In genomic region chr12:124295431-124296058, GRCh38 we compare ENCODE assay signal across 11 cellular contexts. TPM values are rescaled to one million over a fixed set of nuclear protein-coding genes. Genes with fewer than 3 reads are reported as not detected.
DNase-seq lines count a peak whose midpoint lies in the region; ATAC-seq and TF ChIP-seq lines count a peak whose summit lies in the region.
"Had no signal": no experiment of that assay in that cellular context is flagged by ENCODE, and none has a peak within 500 bp of the region (broad histone marks: within the 10 kb centered on the region; RNA-seq: fewer than 3 reads in every experiment).

No MANE protein-coding gene starts in this region.

- H3K27me3 ChIP-seq in brain microvascular endothelial cell (replicated peaks) = peaks cover 38% of the 10 kb centered on the region
- H3K27me3 ChIP-seq in left lung = peaks cover 18 to 55% of the 10 kb centered on the region in 2 donors
- peaks cover 0 to 70% (median 38%) of the 10 kb centered on the region in 7 donors for H3K27me3 ChIP-seq in spleen (replicated peaks in 1 of 7)

- in situ Hi-C loops in brain microvascular endothelial cell (cut with HindIII; ENCODE audit: low pct_ligation_motif_present, low sequenced_read_pairs) = no loop called here

- H3K4me3 ChIP-seq in brain microvascular endothelial cell (ENCODE audit: low read depth, low read length) (peak overlapping the region; percentile 48), left lung (peak overlapping the region; percentile 19 to 21), spleen (peak overlapping the region in 1 of 8 donors; percentile 44)

- no peak for TF ChIP-seq POLR2A in spleen (IDR thresholded peaks at IDR 0.05)

- TF ChIP-seq CTCF in brain microvascular endothelial cell (IDR thresholded peaks at IDR 0.05; ENCODE audit: low read depth, low read length, missing control alignments) (no peak), left lung (IDR thresholded peaks at IDR 0.05) (no peak), spleen (IDR thresholded peaks at IDR 0.05 in 8 of 11, conservative IDR thresholded peaks at IDR 0.05 in 3 of 11) (no peak)

- 3 to 6% (median 6%) methylated on average over 12 to 42 of the region's 42 CpGs for WGBS in spleen, 5 donors

- H3K4me1 ChIP-seq in left lung = peaks cover 3 to 12% of the 10 kb centered on the region in 2 donors
- peaks cover 0 to 21% (median 13%) of the 10 kb centered on the region in 6 donors for H3K4me1 ChIP-seq in spleen

- intact Hi-C loops in left lung (cut with DNase I) = no loop called here
- intact Hi-C loops in spleen (cut with DNase I; ENCODE audit: low total_unique reads) = loop anchor here (10.0 kb wide), 1 partner anchor 231 kb away; no protein-coding TSS in a partner anchor

- H3K9me3 ChIP-seq in left lung (no peaks in the 10 kb centered on the region), spleen (no peaks in the 10 kb centered on the region)

- ATAC-seq in left lung = no peak

- DNase-seq in NCI-H1417 (lab: John Stamatoyannopoulos, UW) = peak in 2 of 3 experiments; percentile 31 to 47
- no peak for DNase-seq in NCI-H1417 treated with DMSO at 0.1 percent for 48 hours (lab: John Stamatoyannopoulos, UW)
- DNase-seq in brain microvascular endothelial cell = no peak
- peak; percentile 30 to 67 for DNase-seq in left lung
- peak; percentile 55 for DNase-seq in spleen
- no peak for DNase-seq in GM19238 (ENCODE audit: insufficient read length, low spot score)
- DNase-seq in T-helper 2 cell = no peak
- no peak for DNase-seq in retina
- DNase-seq: hippocampal formation, NCI-H446 treated with DMSO at 0.1 percent for 48 hours had no signal

- H3K36me3 ChIP-seq in brain microvascular endothelial cell (replicated peaks) = no peaks in the 10 kb centered on the region
- no peaks in the 10 kb centered on the region for H3K36me3 ChIP-seq in left lung
- no peaks in the 10 kb centered on the region for H3K36me3 ChIP-seq in spleen

- H3K27ac ChIP-seq in brain microvascular endothelial cell = no peak overlapping the region
- no peak overlapping the region for H3K27ac ChIP-seq in left lung
- H3K27ac ChIP-seq in spleen = no peak overlapping the region
- H3K27ac ChIP-seq: 22Rv1 had no signal

RNA-seq across cellular contexts. Expression of gene RFLNA, which starts 0.7 kb away (rescaled TPM):
- 1 to 10 TPM; 1.4 to 2.0 TPM for total RNA-seq in left lung
- under 1 TPM in 1 of 7 donors, not detected in 6; 0.13 TPM for total RNA-seq in spleen
- polyA plus RNA-seq in spleen = under 1 TPM; 0.04 to 0.35 (median 0.29) TPM

Comparison
In these comparisons a context has a peak if more than half of its experiments do, and no peak if none do; other contexts are left out.
1. DNase-seq: peak in NCI-H1417 (2 of 3), left lung (2 of 2) and spleen (single experiment); none in NCI-H1417 treated with DMSO at 0.1 percent for 48 hours (single experiment), brain microvascular endothelial cell (single experiment), GM19238 (single experiment), T-helper 2 cell (0 of 5) and retina (single experiment).